In genomic region chr4:73603307-73603710, GRCh38 we compare ENCODE assay signal across 9 cellular contexts. TPM values are rescaled to one million over a fixed set of nuclear protein-coding genes. Genes with fewer than 3 reads are reported as not detected.
DNase-seq lines count a peak whose midpoint lies in the region; ATAC-seq, FAIRE-seq and TF ChIP-seq lines count a peak whose summit lies in the region.
"Had no signal": no experiment of that assay in that cellular context is flagged by ENCODE, and none has a peak within 500 bp of the region (broad histone marks: within the 10 kb centered on the region; RNA-seq: fewer than 3 reads in every experiment).

No MANE protein-coding gene starts in this region.

- no peak overlapping the region for H2AFZ ChIP-seq in smooth muscle cell (ENCODE audit: low read depth)

- H3K4me3 ChIP-seq in bronchial epithelial cell (ENCODE audit: low read depth, low read length): no peak overlapping the region
- no peak overlapping the region for H3K4me3 ChIP-seq in smooth muscle cell
- H3K4me3 ChIP-seq in esophagus squamous epithelium: no peak overlapping the region

- intact Hi-C loops in esophagus squamous epithelium (cut with DNase I): no loop called here

- H3K4me1 ChIP-seq in smooth muscle cell (ENCODE audit: low read depth) (no peaks in the 10 kb centered on the region), esophagus squamous epithelium (peaks cover 0 to 24% (median 7%) of the 10 kb centered on the region in 3 donors)

- H4K20me1 ChIP-seq in smooth muscle cell (ENCODE audit: low read depth): no peaks in the 10 kb centered on the region

- H3K79me2 ChIP-seq in smooth muscle cell (ENCODE audit: low read depth): no peaks in the 10 kb centered on the region

- DNase-seq in bronchial epithelial cell (ENCODE audit: low read depth): peak; percentile 69
- DNase-seq in smooth muscle cell (lab: John Stamatoyannopoulos, UW; ENCODE audit: unreplicated experiment): no peak
- DNase-seq in cortex of kidney (lab: John Stamatoyannopoulos, UW): no peak
- no peak for DNase-seq in mesenteric fat pad (ENCODE audit: low spot score)
- no peak for DNase-seq in inferior parietal cortex (ENCODE audit: extremely low spot score)
- DNase-seq in esophagus squamous epithelium (lab: John Stamatoyannopoulos, UW): no peak
- DNase-seq: left cardiac atrium had no signal

- H3K9me3 ChIP-seq in smooth muscle cell (replicated peaks; ENCODE audit: low read depth) (no peaks in the 10 kb centered on the region), esophagus squamous epithelium (no peaks in the 10 kb centered on the region)

- H3K27ac ChIP-seq in smooth muscle cell (ENCODE audit: low read depth): peak overlapping the region; percentile 8
- no peak overlapping the region for H3K27ac ChIP-seq in esophagus squamous epithelium

- FAIRE-seq in bronchial epithelial cell (lab: Jason Lieb, UNC): no peak

- no peak for TF ChIP-seq CTCF in bronchial epithelial cell (IDR thresholded peaks at IDR 0.05; ENCODE audit: insufficient read depth, low read length, severe bottlenecking)
- no peak for TF ChIP-seq CTCF in smooth muscle cell (IDR thresholded peaks at IDR 0.05; ENCODE audit: borderline replicate concordance, insufficient read depth, poor library complexity, severe bottlenecking)
- no peak for TF ChIP-seq CTCF in esophagus squamous epithelium (IDR thresholded peaks at IDR 0.05)

- H3K27me3 ChIP-seq in bronchial epithelial cell (ENCODE audit: control insufficient read depth, insufficient read depth, low read length): no peaks in the 10 kb centered on the region
- H3K27me3 ChIP-seq in smooth muscle cell (ENCODE audit: low read depth): no peaks in the 10 kb centered on the region
- no peaks in the 10 kb centered on the region for H3K27me3 ChIP-seq in esophagus squamous epithelium

- ATAC-seq in GM19351 (IDR thresholded peaks at IDR 0.05; ENCODE audit: unreplicated experiment) (peak; percentile 52), HG03378 (IDR thresholded peaks at IDR 0.05; ENCODE audit: unreplicated experiment) (peak; percentile 61)
- ATAC-seq: left cardiac atrium had no signal

- H3K4me2 ChIP-seq in smooth muscle cell: peak overlapping the region; percentile 0

- H3K36me3 ChIP-seq in bronchial epithelial cell (ENCODE audit: control insufficient read depth, insufficient read depth, low read length): peaks cover 1% of the 10 kb centered on the region
- no peaks in the 10 kb centered on the region for H3K36me3 ChIP-seq in smooth muscle cell (ENCODE audit: low read depth)
- no peaks in the 10 kb centered on the region for H3K36me3 ChIP-seq in esophagus squamous epithelium

- TF ChIP-seq POLR2A in esophagus squamous epithelium (IDR thresholded peaks at IDR 0.05): no peak

- no peak overlapping the region for H3K9ac ChIP-seq in smooth muscle cell (ENCODE audit: low read depth)

- no peaks in the 10 kb centered on the region for H3F3A ChIP-seq in smooth muscle cell (ENCODE audit: low read depth)

- WGBS in smooth muscle cell (ENCODE audit: low lambda C conversion rate): 65% methylated on average over 3 of the region's 3 CpGs
- 57 to 59% methylated on average over 3 of the region's 3 CpGs for WGBS in esophagus squamous epithelium, 2 donors

RNA-seq across cellular contexts. Expression of gene RASSF6, which starts 16.9 kb away (rescaled TPM):
- total RNA-seq in bronchial epithelial cell (7.4 and 14.8 TPM in 2 replicates), smooth muscle cell (0.09 TPM in 1 of 2 replicates, not detected in the other), mesenteric fat pad (not detected), esophagus squamous epithelium (1 to 10 TPM; 2.6 to 6.7 (median 4.3) TPM)
- polyA plus RNA-seq in smooth muscle cell: 0.28 TPM in 1 of 2 replicates, not detected in the other
- total RNA-seq: left cardiac atrium had no signal
